ENCODE assay signal across 22 cellular contexts in the genomic region with DNA sequence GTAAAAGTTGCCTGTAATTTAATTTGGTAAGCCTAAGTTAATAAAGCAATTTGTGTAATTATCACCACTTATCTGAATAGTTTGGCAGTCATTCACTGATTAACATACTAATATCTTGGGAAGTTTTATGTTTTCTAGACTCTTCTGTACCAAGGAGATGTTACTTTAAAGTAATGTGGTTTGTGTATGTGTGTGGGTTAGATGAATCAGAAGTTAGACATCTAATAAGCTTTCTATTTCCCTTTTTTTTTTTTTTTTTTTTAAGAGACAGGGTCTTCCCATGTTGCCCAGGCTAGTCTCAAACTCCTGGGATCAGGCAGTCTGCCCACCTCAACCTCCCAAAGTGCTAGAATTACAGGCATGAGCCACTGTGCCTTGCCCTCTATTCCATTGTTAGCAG. TPM values are rescaled to one million over a fixed set of nuclear protein-coding genes. Genes with fewer than 3 reads are reported as not detected.
DNase-seq lines count a peak whose midpoint lies in the region; ATAC-seq and TF ChIP-seq lines count a peak whose summit lies in the region.
"Had no signal": no experiment of that assay in that cellular context is flagged by ENCODE, and none has a peak within 500 bp of the region (broad histone marks: within the 10 kb centered on the region; RNA-seq: fewer than 3 reads in every experiment).

No MANE protein-coding gene starts in this region.

- no peaks in the 10 kb centered on the region for H3K36me3 ChIP-seq in SK-N-SH (replicated peaks in 1 of 2; ENCODE audit: control insufficient read depth in 1 of 2, insufficient read depth in 2 of 2, low read length in 1 of 2)
- no peaks in the 10 kb centered on the region for H3K36me3 ChIP-seq in fibroblast of lung (ENCODE audit: control insufficient read depth, insufficient read depth, low read length)
- H3K36me3 ChIP-seq: esophagus squamous epithelium, heart right ventricle, MG63, neutrophil, right lobe of liver had no signal

- peak overlapping the region; percentile 53 for H3K27ac Mint-ChIP-seq in stimulated activated naive CD8-positive, alpha-beta T cell treated with anti-CD3 and anti-CD28 coated beads, Interleukin-15, Interleukin-2, amounts not matched to agents 100 ng/mL and 50 ng/mL, for 24 hours
- H3K27ac Mint-ChIP-seq: activated CD8-positive, alpha-beta memory T cell treated with anti-CD3 and anti-CD28 coated beads, Interleukin-2, amount 10 ng/mL, durations not matched to agents 7 days and 5 days; activated naive CD4-positive, alpha-beta T cell treated with anti-CD3 and anti-CD28 coated beads, Interleukin-2, amount 50 U/mL, for 72 hours had no signal

- H4K20me1 ChIP-seq in SK-N-SH (ENCODE audit: insufficient read depth), result peaks cover 81% of the 10 kb centered on the region
- H4K20me1 ChIP-seq in fibroblast of lung (ENCODE audit: control insufficient read depth, extremely low read depth, insufficient read depth, low read length), result peaks cover 7% of the 10 kb centered on the region

- H2AFZ ChIP-seq in SK-N-SH (ENCODE audit: low read depth) (no peak overlapping the region), fibroblast of lung (ENCODE audit: low read length) (no peak overlapping the region)

- H3K4me1 ChIP-seq in SK-N-SH (ENCODE audit: control insufficient read depth in 1 of 2, insufficient read depth in 2 of 2, low read depth in 1 of 2, low read length in 1 of 2), result peaks cover 14 to 28% of the 10 kb centered on the region in 2 experiments
- peaks cover 4% of the 10 kb centered on the region for H3K4me1 ChIP-seq in fibroblast of lung (ENCODE audit: control insufficient read depth, extremely low read depth, insufficient read depth, low read length)

- POLR2A ChIA-PET in SK-N-SH (lab: Yijun Ruan, JAX), result interaction anchor here (0.6 kb wide), 1 partner anchor 135 kb away, joined by 3 read pairs; no protein-coding TSS in a partner anchor

- H3K4me3 ChIP-seq in SK-N-SH (ENCODE audit: low read depth in 2 of 2, low read length in 1 of 2) (no peak overlapping the region), fibroblast of lung (replicated peaks in 1 of 4; ENCODE audit: control extremely low read depth in 1 of 4, insufficient read depth in 1 of 4, low read depth in 3 of 4, low read length in 4 of 4) (no peak overlapping the region)
- H3K4me3 ChIP-seq: esophagus squamous epithelium, heart right ventricle, MG63, right lobe of liver had no signal

- H3K27me3 ChIP-seq in SK-N-SH (ENCODE audit: insufficient read depth) (no peaks in the 10 kb centered on the region), fibroblast of lung (ENCODE audit: control insufficient read depth, insufficient read depth, low read length) (no peaks in the 10 kb centered on the region)
- H3K27me3 ChIP-seq: esophagus squamous epithelium, heart right ventricle, MG63, neutrophil, right lobe of liver had no signal

- H3K9ac ChIP-seq in SK-N-SH (no peak overlapping the region), fibroblast of lung (ENCODE audit: insufficient read depth, low read length) (no peak overlapping the region)

- no peaks in the 10 kb centered on the region for H3K9me2 ChIP-seq in SK-N-SH

- peaks cover 100% of the 10 kb centered on the region for H3K79me2 ChIP-seq in SK-N-SH (ENCODE audit: insufficient read depth)
- peaks cover 99% of the 10 kb centered on the region for H3K79me2 ChIP-seq in fibroblast of lung (ENCODE audit: control insufficient read depth, insufficient read depth, low read length)

- H3K36me3 Mint-ChIP-seq in stimulated activated naive CD8-positive, alpha-beta T cell treated with anti-CD3 and anti-CD28 coated beads, Interleukin-15, Interleukin-2, amounts not matched to agents 100 ng/mL and 50 ng/mL, for 24 hours (ENCODE audit: low read depth), result peaks cover 10% of the 10 kb centered on the region

- H3K4me3 Mint-ChIP-seq in stimulated activated naive CD8-positive, alpha-beta T cell treated with anti-CD3 and anti-CD28 coated beads, Interleukin-15, Interleukin-2, amounts not matched to agents 100 ng/mL and 50 ng/mL, for 24 hours, result no peak overlapping the region
- H3K4me3 Mint-ChIP-seq: activated CD8-positive, alpha-beta memory T cell treated with anti-CD3 and anti-CD28 coated beads, Interleukin-2, amount 10 ng/mL, durations not matched to agents 7 days and 5 days had no signal

- H3K4me2 ChIP-seq in SK-N-SH (peak overlapping the region; percentile 20; the same call in 1 of the 2 replicates), fibroblast of lung (ENCODE audit: extremely low read depth, insufficient read depth, low read length) (no peak overlapping the region)

- no peak for TF ChIP-seq EP300 in SK-N-SH (IDR thresholded peaks at IDR 0.05; ENCODE audit: borderline replicate concordance in 1 of 2, low read depth in 1 of 2, low read length in 1 of 2)

- H3K9me3 Mint-ChIP-seq in stimulated activated naive CD8-positive, alpha-beta T cell treated with anti-CD3 and anti-CD28 coated beads, Interleukin-15, Interleukin-2, amounts not matched to agents 100 ng/mL and 50 ng/mL, for 24 hours, result no peaks in the 10 kb centered on the region

- CTCF ChIA-PET in SK-N-SH (lab: Yijun Ruan, JAX), result interaction anchor here (0.7 to 2.2 kb wide), 2 partner anchors 15 to 200 kb away, joined by 3 to 5 read pairs; no protein-coding TSS in a partner anchor

- TF ChIP-seq RAD21 in SK-N-SH (IDR thresholded peaks at IDR 0.05; ENCODE audit: low read length), result no peak

- no peaks in the 10 kb centered on the region for H3K27me3 Mint-ChIP-seq in stimulated activated naive CD8-positive, alpha-beta T cell treated with anti-CD3 and anti-CD28 coated beads, Interleukin-15, Interleukin-2, amounts not matched to agents 100 ng/mL and 50 ng/mL, for 24 hours
- H3K27me3 Mint-ChIP-seq: activated CD8-positive, alpha-beta memory T cell treated with anti-CD3 and anti-CD28 coated beads, Interleukin-2, amount 10 ng/mL, durations not matched to agents 7 days and 5 days had no signal

- no peak for DNase-seq in stimulated activated naive CD8-positive, alpha-beta T cell treated with anti-CD3 and anti-CD28 coated beads, Interleukin-15, Interleukin-2, amounts not matched to agents 100 U/mL and 50 U/mL, for 24 hours
- DNase-seq in SK-N-SH (no peak), fibroblast of lung (ENCODE audit: low read depth in 2 of 2) (peak; percentile 27 to 63), iPS-NIHi11 (ENCODE audit: low spot score) (no peak), NCI-H1694 treated with DMSO at 0.1 percent for 48 hours (lab: John Stamatoyannopoulos, UW) (no peak)
- DNase-seq: activated CD8-positive, alpha-beta memory T cell treated with anti-CD3 and anti-CD28 coated beads, Interleukin-2, amount 10 ng/mL, durations not matched to agents 7 days and 5 days; caudate nucleus; COR-L47; esophagus squamous epithelium; heart right ventricle; MG63; NCI-H2029 treated with DMSO at 0.1 percent for 48 hours; NCI-H524; right lobe of liver; SHP77; stimulated activated CD4-positive, alpha-beta T cell treated with anti-CD3 and anti-CD28 coated beads, Interleukin-2, amount 100 ng/mL, for 24 hours; T-helper 2 cell had no signal

- H3F3A ChIP-seq in SK-N-SH (replicated peaks; ENCODE audit: insufficient read depth), result no peaks in the 10 kb centered on the region

- H3K9me3 ChIP-seq in SK-N-SH (no peaks in the 10 kb centered on the region), fibroblast of lung (ENCODE audit: control insufficient read depth, insufficient read depth, low read depth, low read length) (no peaks in the 10 kb centered on the region)
- H3K9me3 ChIP-seq: esophagus squamous epithelium, heart right ventricle, MG63, neutrophil, right lobe of liver had no signal

- ATAC-seq in stimulated activated naive CD8-positive, alpha-beta T cell treated with anti-CD3 and anti-CD28 coated beads, Interleukin-15, Interleukin-2, amounts not matched to agents 100 U/mL and 50 U/mL, for 24 hours, result no peak
- no peak for ATAC-seq in HG03378 (IDR thresholded peaks at IDR 0.05; ENCODE audit: unreplicated experiment)
- no peak for ATAC-seq in GM19452 (IDR thresholded peaks at IDR 0.05; ENCODE audit: unreplicated experiment)
- ATAC-seq: activated CD8-positive, alpha-beta memory T cell treated with anti-CD3 and anti-CD28 coated beads, Interleukin-2, amount 10 ng/mL, durations not matched to agents 7 days and 5 days; activated naive CD4-positive, alpha-beta T cell treated with anti-CD3 and anti-CD28 coated beads, Interleukin-2, amount 50 U/mL, for 72 hours; heart right ventricle; right lobe of liver had no signal

- peaks cover 86% of the 10 kb centered on the region for H3K4me1 Mint-ChIP-seq in stimulated activated naive CD8-positive, alpha-beta T cell treated with anti-CD3 and anti-CD28 coated beads, Interleukin-15, Interleukin-2, amounts not matched to agents 100 ng/mL and 50 ng/mL, for 24 hours (ENCODE audit: low read depth)

- TF ChIP-seq CTCF in SK-N-SH (IDR thresholded peaks at IDR 0.05) (no peak), fibroblast of lung (conservative IDR thresholded peaks at IDR 0.05 in 1 of 2, IDR thresholded peaks at IDR 0.05 in 1 of 2; ENCODE audit: low read depth in 1 of 2, low read length in 2 of 2) (no peak)

- H3K27ac ChIP-seq in SK-N-SH (ENCODE audit: low read depth in 2 of 2, low read length in 1 of 2) (peak overlapping the region in 1 of 2 experiments; percentile 38; a peak in 1 of 4 replicates), fibroblast of lung (ENCODE audit: insufficient read depth, low read length) (no peak overlapping the region)
- H3K27ac ChIP-seq: esophagus squamous epithelium, heart right ventricle, neutrophil, right lobe of liver had no signal

TF ChIP-seq in SK-N-SH, 30 proteins besides CTCF, POLR2A, EP300 and RAD21:
- TF ChIP-seq, protein P1, sequence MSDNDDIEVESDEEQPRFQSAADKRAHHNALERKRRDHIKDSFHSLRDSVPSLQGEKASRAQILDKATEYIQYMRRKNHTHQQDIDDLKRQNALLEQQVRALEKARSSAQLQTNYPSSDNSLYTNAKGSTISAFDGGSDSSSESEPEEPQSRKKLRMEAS (IDR thresholded peaks at IDR 0.05; ENCODE audit: low read depth), result no peak
- TF ChIP-seq RFX5 (IDR thresholded peaks at IDR 0.05; ENCODE audit: low read length), result no peak

RNA-seq across cellular contexts. Expression of a gene that starts 5.3 kb away (rescaled TPM):
- 16.2 and 17.0 TPM in 2 replicates for polyA plus RNA-seq in SK-N-SH (2012; rRNA removed)
- polyA plus RNA-seq in SK-N-SH (2012; cell fraction: cytosol; rRNA removed), result 22.6 and 25.7 TPM in 2 replicates
- 11.0 and 21.0 TPM in 2 replicates for polyA plus RNA-seq in SK-N-SH (2012; cell fraction: nucleus; rRNA removed)
- total RNA-seq in fibroblast of lung, result 29.8 and 34.2 TPM in 2 replicates
- polyA plus RNA-seq in fibroblast of lung, result 57.4 and 71.1 TPM in 2 replicates
- 45.6 and 50.1 TPM in 2 replicates for polyA plus RNA-seq in fibroblast of lung (2012)
- 29.6 and 35.0 TPM in 2 replicates for polyA minus RNA-seq in fibroblast of lung (ENCODE audit: low replicate concordance)

Comparison
In these comparisons a context has a peak if more than half of its experiments do, and no peak if none do; other contexts are left out.
1. DNase-seq: peak in fibroblast of lung (2 of 2); none in stimulated activated naive CD8-positive, alpha-beta T cell treated with anti-CD3 and anti-CD28 coated beads, Interleukin-15, Interleukin-2, amounts not matched to agents 100 U/mL and 50 U/mL, for 24 hours (single experiment), SK-N-SH (single experiment), iPS-NIHi11 (single experiment) and NCI-H1694 treated with DMSO at 0.1 percent for 48 hours (single experiment).